ENCODE assay signal across 1 cellular context in genomic region chr19:10687518-10688288, GRCh38.
TF ChIP-seq lines count a peak whose summit lies in the region.

No MANE protein-coding gene starts in this region.

TF ChIP-seq in HepG2, 621 proteins besides CTCF, POLR2A, EP300 and RAD21:
- TF ChIP-seq POLR2AphosphoS2 (IDR thresholded peaks at IDR 0.05; ENCODE audit: low read depth, low read length) (no peak; the same call in 1 of the 2 replicates), ZNF281 (CRISPR knock-in tag; IDR thresholded peaks at IDR 0.05; ENCODE audit: borderline replicate concordance) (no peak), ZNF350 (CRISPR knock-in tag; IDR thresholded peaks at IDR 0.05; ENCODE audit: borderline replicate concordance, low read depth) (no peak), ZFP36L1 (CRISPR knock-in tag; IDR thresholded peaks at IDR 0.05) (no peak), KLF13 (CRISPR knock-in tag; IDR thresholded peaks at IDR 0.05) (no peak), ZNF883 (CRISPR knock-in tag; IDR thresholded peaks at IDR 0.05; ENCODE audit: not compliant biosample characterization) (peak; percentile 29), ZNF280B (CRISPR knock-in tag; IDR thresholded peaks at IDR 0.05; ENCODE audit: borderline replicate concordance) (peak; percentile 34; the same call in 1 of the 2 replicates), RBM22 (optimal IDR thresholded peaks at IDR 0.05; ENCODE audit: low read length) (peak; percentile 79), SRY (CRISPR knock-in tag; IDR thresholded peaks at IDR 0.05) (no peak), HNF4A (CRISPR knock-in tag; IDR thresholded peaks at IDR 0.05) (no peak), AGO2 (optimal IDR thresholded peaks at IDR 0.05; ENCODE audit: low read depth, low read length) (peak; percentile 83), ZNF687 (CRISPR knock-in tag; IDR thresholded peaks at IDR 0.05) (peak; percentile 7; the same call in 1 of the 2 replicates), MYPOP (CRISPR knock-in tag; IDR thresholded peaks at IDR 0.05) (no peak), ZNF768 (CRISPR knock-in tag; IDR thresholded peaks at IDR 0.05) (no peak), ZBED4 (CRISPR knock-in tag; IDR thresholded peaks at IDR 0.05; ENCODE audit: borderline replicate concordance) (no peak), JUND (CRISPR knock-in tag; IDR thresholded peaks at IDR 0.05) (no peak), ZNF512 (CRISPR knock-in tag; IDR thresholded peaks at IDR 0.05) (no peak), ATF7-NPFF (CRISPR knock-in tag; IDR thresholded peaks at IDR 0.05; ENCODE audit: low read depth) (no peak), ZNF326 (CRISPR knock-in tag; IDR thresholded peaks at IDR 0.05; ENCODE audit: borderline replicate concordance) (no peak), ATF2 (CRISPR knock-in tag; IDR thresholded peaks at IDR 0.05) (no peak)
